ENCODE assay signal across 2 cellular contexts in the genomic region with DNA sequence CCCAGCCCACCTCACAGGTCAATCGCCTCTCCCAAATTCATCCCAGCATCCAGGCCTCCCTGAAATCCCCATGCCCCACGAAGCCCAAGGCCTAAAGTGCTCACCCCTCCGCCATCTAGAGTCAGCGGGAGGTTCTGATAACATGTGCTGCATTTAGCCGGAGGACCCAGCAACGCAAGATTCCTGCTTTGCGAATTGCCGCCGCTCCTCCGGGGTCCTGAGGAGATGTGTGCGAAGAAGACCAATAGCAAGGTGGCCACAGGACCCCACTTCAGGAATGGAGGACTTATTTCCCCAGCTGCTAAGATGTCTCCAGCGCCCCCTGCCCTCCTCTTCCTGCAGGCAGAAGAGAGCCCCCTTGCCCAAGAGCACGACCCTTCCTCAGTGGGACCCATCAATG.
TF ChIP-seq lines count a peak whose summit lies in the region.

No MANE protein-coding gene starts in this region.

TF ChIP-seq in H1, 55 proteins besides CTCF, POLR2A, EP300 and RAD21:
- TF ChIP-seq KDM4A (IDR thresholded peaks at IDR 0.05; ENCODE audit: low read depth, low read length, severe bottlenecking) (no peak), BACH1 (IDR thresholded peaks at IDR 0.05; ENCODE audit: low read length) (no peak), CBX8 (IDR thresholded peaks at IDR 0.05; ENCODE audit: borderline replicate concordance, low read depth, low read length) (no peak), JUN (IDR thresholded peaks at IDR 0.05; ENCODE audit: low read depth, low read length) (no peak), SRF (IDR thresholded peaks at IDR 0.05; ENCODE audit: low read depth, low read length) (no peak), CHD2 (IDR thresholded peaks at IDR 0.05; ENCODE audit: low read length) (no peak), CBX5 (IDR thresholded peaks at IDR 0.05; ENCODE audit: low read depth, low read length) (no peak), TCF12 (IDR thresholded peaks at IDR 0.05; ENCODE audit: low read depth, low read length) (no peak), PHF8 (conservative IDR thresholded peaks at IDR 0.05; ENCODE audit: low read depth, low read length) (no peak), TAF1 (IDR thresholded peaks at IDR 0.05; ENCODE audit: low read depth, low read length) (no peak), ZNF274 (IDR thresholded peaks at IDR 0.05; ENCODE audit: borderline replicate concordance, extremely low read depth, low read length) (no peak)
- TF ChIP-seq, protein P1, sequence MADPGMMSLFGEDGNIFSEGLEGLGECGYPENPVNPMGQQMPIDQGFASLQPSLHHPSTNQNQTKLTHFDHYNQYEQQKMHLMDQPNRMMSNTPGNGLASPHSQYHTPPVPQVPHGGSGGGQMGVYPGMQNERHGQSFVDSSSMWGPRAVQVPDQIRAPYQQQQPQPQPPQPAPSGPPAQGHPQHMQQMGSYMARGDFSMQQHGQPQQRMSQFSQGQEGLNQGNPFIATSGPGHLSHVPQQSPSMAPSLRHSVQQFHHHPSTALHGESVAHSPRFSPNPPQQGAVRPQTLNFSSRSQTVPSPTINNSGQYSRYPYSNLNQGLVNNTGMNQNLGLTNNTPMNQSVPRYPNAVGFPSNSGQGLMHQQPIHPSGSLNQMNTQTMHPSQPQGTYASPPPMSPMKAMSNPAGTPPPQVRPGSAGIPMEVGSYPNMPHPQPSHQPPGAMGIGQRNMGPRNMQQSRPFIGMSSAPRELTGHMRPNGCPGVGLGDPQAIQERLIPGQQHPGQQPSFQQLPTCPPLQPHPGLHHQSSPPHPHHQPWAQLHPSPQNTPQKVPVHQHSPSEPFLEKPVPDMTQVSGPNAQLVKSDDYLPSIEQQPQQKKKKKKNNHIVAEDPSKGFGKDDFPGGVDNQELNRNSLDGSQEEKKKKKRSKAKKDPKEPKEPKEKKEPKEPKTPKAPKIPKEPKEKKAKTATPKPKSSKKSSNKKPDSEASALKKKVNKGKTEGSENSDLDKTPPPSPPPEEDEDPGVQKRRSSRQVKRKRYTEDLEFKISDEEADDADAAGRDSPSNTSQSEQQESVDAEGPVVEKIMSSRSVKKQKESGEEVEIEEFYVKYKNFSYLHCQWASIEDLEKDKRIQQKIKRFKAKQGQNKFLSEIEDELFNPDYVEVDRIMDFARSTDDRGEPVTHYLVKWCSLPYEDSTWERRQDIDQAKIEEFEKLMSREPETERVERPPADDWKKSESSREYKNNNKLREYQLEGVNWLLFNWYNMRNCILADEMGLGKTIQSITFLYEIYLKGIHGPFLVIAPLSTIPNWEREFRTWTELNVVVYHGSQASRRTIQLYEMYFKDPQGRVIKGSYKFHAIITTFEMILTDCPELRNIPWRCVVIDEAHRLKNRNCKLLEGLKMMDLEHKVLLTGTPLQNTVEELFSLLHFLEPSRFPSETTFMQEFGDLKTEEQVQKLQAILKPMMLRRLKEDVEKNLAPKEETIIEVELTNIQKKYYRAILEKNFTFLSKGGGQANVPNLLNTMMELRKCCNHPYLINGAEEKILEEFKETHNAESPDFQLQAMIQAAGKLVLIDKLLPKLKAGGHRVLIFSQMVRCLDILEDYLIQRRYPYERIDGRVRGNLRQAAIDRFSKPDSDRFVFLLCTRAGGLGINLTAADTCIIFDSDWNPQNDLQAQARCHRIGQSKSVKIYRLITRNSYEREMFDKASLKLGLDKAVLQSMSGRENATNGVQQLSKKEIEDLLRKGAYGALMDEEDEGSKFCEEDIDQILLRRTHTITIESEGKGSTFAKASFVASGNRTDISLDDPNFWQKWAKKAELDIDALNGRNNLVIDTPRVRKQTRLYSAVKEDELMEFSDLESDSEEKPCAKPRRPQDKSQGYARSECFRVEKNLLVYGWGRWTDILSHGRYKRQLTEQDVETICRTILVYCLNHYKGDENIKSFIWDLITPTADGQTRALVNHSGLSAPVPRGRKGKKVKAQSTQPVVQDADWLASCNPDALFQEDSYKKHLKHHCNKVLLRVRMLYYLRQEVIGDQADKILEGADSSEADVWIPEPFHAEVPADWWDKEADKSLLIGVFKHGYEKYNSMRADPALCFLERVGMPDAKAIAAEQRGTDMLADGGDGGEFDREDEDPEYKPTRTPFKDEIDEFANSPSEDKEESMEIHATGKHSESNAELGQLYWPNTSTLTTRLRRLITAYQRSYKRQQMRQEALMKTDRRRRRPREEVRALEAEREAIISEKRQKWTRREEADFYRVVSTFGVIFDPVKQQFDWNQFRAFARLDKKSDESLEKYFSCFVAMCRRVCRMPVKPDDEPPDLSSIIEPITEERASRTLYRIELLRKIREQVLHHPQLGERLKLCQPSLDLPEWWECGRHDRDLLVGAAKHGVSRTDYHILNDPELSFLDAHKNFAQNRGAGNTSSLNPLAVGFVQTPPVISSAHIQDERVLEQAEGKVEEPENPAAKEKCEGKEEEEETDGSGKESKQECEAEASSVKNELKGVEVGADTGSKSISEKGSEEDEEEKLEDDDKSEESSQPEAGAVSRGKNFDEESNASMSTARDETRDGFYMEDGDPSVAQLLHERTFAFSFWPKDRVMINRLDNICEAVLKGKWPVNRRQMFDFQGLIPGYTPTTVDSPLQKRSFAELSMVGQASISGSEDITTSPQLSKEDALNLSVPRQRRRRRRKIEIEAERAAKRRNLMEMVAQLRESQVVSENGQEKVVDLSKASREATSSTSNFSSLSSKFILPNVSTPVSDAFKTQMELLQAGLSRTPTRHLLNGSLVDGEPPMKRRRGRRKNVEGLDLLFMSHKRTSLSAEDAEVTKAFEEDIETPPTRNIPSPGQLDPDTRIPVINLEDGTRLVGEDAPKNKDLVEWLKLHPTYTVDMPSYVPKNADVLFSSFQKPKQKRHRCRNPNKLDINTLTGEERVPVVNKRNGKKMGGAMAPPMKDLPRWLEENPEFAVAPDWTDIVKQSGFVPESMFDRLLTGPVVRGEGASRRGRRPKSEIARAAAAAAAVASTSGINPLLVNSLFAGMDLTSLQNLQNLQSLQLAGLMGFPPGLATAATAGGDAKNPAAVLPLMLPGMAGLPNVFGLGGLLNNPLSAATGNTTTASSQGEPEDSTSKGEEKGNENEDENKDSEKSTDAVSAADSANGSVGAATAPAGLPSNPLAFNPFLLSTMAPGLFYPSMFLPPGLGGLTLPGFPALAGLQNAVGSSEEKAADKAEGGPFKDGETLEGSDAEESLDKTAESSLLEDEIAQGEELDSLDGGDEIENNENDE (IDR thresholded peaks at IDR 0.05; ENCODE audit: insufficient replicate concordance, low read length), result no peak

TF ChIP-seq in HepG2, 621 proteins besides CTCF, POLR2A, EP300 and RAD21:
- TF ChIP-seq, protein P2, sequence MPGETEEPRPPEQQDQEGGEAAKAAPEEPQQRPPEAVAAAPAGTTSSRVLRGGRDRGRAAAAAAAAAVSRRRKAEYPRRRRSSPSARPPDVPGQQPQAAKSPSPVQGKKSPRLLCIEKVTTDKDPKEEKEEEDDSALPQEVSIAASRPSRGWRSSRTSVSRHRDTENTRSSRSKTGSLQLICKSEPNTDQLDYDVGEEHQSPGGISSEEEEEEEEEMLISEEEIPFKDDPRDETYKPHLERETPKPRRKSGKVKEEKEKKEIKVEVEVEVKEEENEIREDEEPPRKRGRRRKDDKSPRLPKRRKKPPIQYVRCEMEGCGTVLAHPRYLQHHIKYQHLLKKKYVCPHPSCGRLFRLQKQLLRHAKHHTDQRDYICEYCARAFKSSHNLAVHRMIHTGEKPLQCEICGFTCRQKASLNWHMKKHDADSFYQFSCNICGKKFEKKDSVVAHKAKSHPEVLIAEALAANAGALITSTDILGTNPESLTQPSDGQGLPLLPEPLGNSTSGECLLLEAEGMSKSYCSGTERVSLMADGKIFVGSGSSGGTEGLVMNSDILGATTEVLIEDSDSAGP (CRISPR knock-in tag; IDR thresholded peaks at IDR 0.05; ENCODE audit: borderline replicate concordance), result 0 out of 2 replicates have a peak, but pooled peaks have one; percentile 17
- TF ChIP-seq PAX8 (CRISPR knock-in tag; IDR thresholded peaks at IDR 0.05; ENCODE audit: borderline replicate concordance), result no peak
